Comparison of ENCODE assay signal across 8 cellular contexts in the genomic region with DNA sequence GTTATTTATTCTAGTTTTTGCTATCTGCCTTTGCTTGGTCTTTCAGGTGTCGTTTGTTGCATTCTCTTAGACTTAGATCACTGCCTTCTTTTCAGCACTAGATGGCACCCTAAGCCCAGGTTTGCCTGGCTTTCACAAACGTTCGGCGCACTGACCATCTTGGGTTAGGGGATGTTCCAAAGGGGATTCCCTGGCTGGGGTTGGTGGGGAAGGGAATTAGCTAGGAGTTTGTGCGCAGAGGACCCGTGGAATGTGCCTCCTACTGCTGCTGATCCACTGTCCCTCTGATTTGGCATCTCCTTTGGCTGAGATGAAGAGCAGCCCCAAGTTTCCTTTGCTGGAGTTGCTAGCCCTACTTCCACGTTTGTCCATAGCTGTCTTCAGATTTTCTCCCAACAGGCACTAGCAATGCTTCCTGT. TPM values are rescaled to one million over a fixed set of nuclear protein-coding genes. Genes with fewer than 3 reads are reported as not detected.
A peak's percentile ranks its signal among the peaks of the same experiment; 100 is the strongest.
DNase-seq lines count a peak whose midpoint lies in the region; ATAC-seq, FAIRE-seq and TF ChIP-seq lines count a peak whose summit lies in the region.

No MANE protein-coding gene starts in this region.

- no peaks in the 10 kb centered on the region for H3K9me3 ChIP-seq in small intestine (ENCODE audit: control insufficient read depth, low read depth)

- H3K36me3 ChIP-seq in BJ (ENCODE audit: control insufficient read depth, insufficient read depth, low read length) (no peaks in the 10 kb centered on the region), small intestine (ENCODE audit: control insufficient read depth in 2 of 2, insufficient read depth in 2 of 2, low read length in 2 of 2) (peaks cover 0 to 3% of the 10 kb centered on the region in 2 donors)

- H3K4me3 ChIP-seq in BJ (ENCODE audit: low read depth, low read length) (no peak overlapping the region), small intestine (ENCODE audit: low read depth in 1 of 2, low read length in 2 of 2) (no peak overlapping the region)

- no peak for FAIRE-seq in RCC 7860 (lab: Jason Lieb, UNC)
- no peak for FAIRE-seq in small intestine (lab: Jason Lieb, UNC)

- no peak for DNase-seq in BJ (ENCODE audit: low read depth)
- DNase-seq in HuH-7.5 (ENCODE audit: low spot score) = peak; percentile 13
- DNase-seq in RCC 7860 (ENCODE audit: low spot score) = peak; percentile 34
- peak; percentile 28 for DNase-seq in activated naive CD4-positive, alpha-beta T cell treated with anti-CD3 and anti-CD28 coated beads, Interleukin-2, amount 50 U/mL, for 16 hours
- peak; percentile 29 for DNase-seq in left cardiac atrium
- peak; percentile 54 for DNase-seq in small intestine
- no peak for DNase-seq in globus pallidus (ENCODE audit: low spot score)

- H3K27me3 ChIP-seq in BJ (ENCODE audit: control insufficient read depth, insufficient read depth, low read length) (no peaks in the 10 kb centered on the region), small intestine (ENCODE audit: control insufficient read depth in 2 of 2, insufficient read depth in 2 of 2, low read length in 2 of 2) (no peaks in the 10 kb centered on the region)

- TF ChIP-seq CTCF in BJ (IDR thresholded peaks at IDR 0.05; ENCODE audit: insufficient read depth, low read depth, low read length) = peak; percentile 84

- POLR2A ChIA-PET in BJ (lab: Charles Lee) = no interaction called here

- no peak overlapping the region for H3K27ac ChIP-seq in small intestine (ENCODE audit: low read depth in 1 of 2, low read length in 1 of 2)

- 35 to 41% (median 38%) methylated on average over 7 of the region's 7 CpGs for WGBS in small intestine, 3 donors

- intact Hi-C loops in left cardiac atrium (cut with DNase I) = no loop called here

- CTCF ChIA-PET in BJ (lab: Yijun Ruan, JAX) = interaction anchor here (0.6 to 4.6 kb wide), 25 partner anchors 10 to 559 kb away, joined by 3 to 29 read pairs (median 4); no protein-coding TSS in a partner anchor

- H3K4me1 ChIP-seq in small intestine (ENCODE audit: control insufficient read depth in 2 of 2, insufficient read depth in 1 of 2, low read depth in 1 of 2, low read length in 1 of 2) = no peaks in the 10 kb centered on the region

- peak; percentile 67 for ATAC-seq in GM19023 (IDR thresholded peaks at IDR 0.05; ENCODE audit: unreplicated experiment)
- peak; percentile 55 to 68 for ATAC-seq in left cardiac atrium

RNA-seq across cellular contexts. Expression of gene PFN2, which starts 33.9 kb away (rescaled TPM):
- polyA plus RNA-seq in BJ (2011; rRNA removed) (195 and 307 TPM in 2 replicates), small intestine (10 to 100 TPM; 27.3 to 45.3 (median 37.3) TPM)
- 56.8 and 63.1 TPM in 2 replicates for polyA minus RNA-seq in BJ (2011; rRNA and poly(A)+ RNA removed)
- 10 to 100 TPM; 45.7 to 49.2 TPM for total RNA-seq in left cardiac atrium

Comparison
In these comparisons a context has a peak if more than half of its experiments do, and no peak if none do; other contexts are left out.
1. DNase-seq: peak in HuH-7.5 (single experiment), RCC 7860 (single experiment), activated naive CD4-positive, alpha-beta T cell treated with anti-CD3 and anti-CD28 coated beads, Interleukin-2, amount 50 U/mL, for 16 hours (single experiment), left cardiac atrium (single experiment) and small intestine (single experiment); none in BJ (single experiment) and globus pallidus (single experiment).